In the genomic region with DNA sequence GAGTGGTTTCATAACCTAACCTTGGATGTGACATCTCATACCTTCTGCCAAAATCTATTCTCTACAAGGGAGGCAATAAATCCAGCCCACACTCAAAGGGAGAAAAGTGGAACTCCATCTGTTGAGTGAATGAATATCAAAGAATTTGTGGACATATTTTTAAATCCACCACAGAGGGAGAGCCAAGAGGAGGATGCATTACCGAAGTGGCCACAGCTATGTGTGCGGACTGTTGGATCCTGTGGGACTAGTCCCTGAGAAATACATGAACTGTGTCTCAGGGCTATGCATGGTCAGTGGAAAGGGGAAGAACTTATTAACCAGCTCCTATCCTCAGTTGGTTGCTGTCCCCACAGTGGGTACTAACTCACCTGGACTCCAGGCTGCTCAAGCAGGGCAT, we compare ENCODE assay signal across 27 cellular contexts.
"Had no signal": no experiment of that assay in that cellular context is flagged by ENCODE, and none has a peak within 500 bp of the region (broad histone marks: within the 10 kb centered on the region; RNA-seq: fewer than 3 reads in every experiment).

No MANE protein-coding gene starts in this region.

- H3K4me1 ChIP-seq: heart left ventricle, left lung, lower lobe of right lung, spleen, suprapubic skin, uterus had no signal

- H3K27me3 ChIP-seq: heart left ventricle, left lung, neural progenitor cell, ovary, suprapubic skin, tibial artery, uterus had no signal

- H2AFZ ChIP-seq: neural progenitor cell had no signal

- H3K4me3 ChIP-seq: heart left ventricle, left lung, lower lobe of right lung, mucosa of descending colon, neural progenitor cell, ovary, spleen, suprapubic skin, thoracic aorta, tibial artery, uterus had no signal

- H3K9ac ChIP-seq: neural progenitor cell had no signal

- DNase-seq: heart left ventricle; hypothalamus; immature natural killer cell; kidney; left colon; left lung; lower lobe of right lung; mammary epithelial cell; mesenchymal stem cell; mucosa of descending colon; naive B cell; natural killer cell; nephron progenitor cell; ovary; retina; right cardiac atrium; small intestine; spleen; stimulated activated CD4-positive, alpha-beta T cell treated with anti-CD3 and anti-CD28 coated beads, Interleukin-4, amount 100 ng/mL, for 24 hours; stimulated activated naive CD4-positive, alpha-beta T cell; tibial artery; uterus had no signal

- H3K9me3 ChIP-seq: left lung, lower lobe of right lung, mucosa of descending colon, ovary, suprapubic skin, thoracic aorta, tibial artery, uterus had no signal

- H3K27ac ChIP-seq: heart left ventricle, left lung, lower lobe of right lung, neural progenitor cell, ovary, spleen, suprapubic skin, thoracic aorta, tibial artery, uterus had no signal

- H3K36me3 ChIP-seq: heart left ventricle, left lung, lower lobe of right lung, neural progenitor cell, ovary, spleen, suprapubic skin, thoracic aorta, tibial artery, uterus had no signal

- ATAC-seq: heart left ventricle; left colon; left lung; mucosa of descending colon; natural killer cell; right cardiac atrium; sciatic nerve; stimulated activated effector memory CD8-positive, alpha-beta T cell treated with anti-CD3 and anti-CD28 coated beads, Interleukin-12 subunit alpha, Interleukin-12 subunit beta, amount 100 ng/mL, for 72 hours had no signal

- H3K4me2 ChIP-seq: neural progenitor cell had no signal
